In genomic region chr16:57628008-57628781, GRCh38 we compare ENCODE assay signal across 8 cellular contexts. TPM values are rescaled to one million over a fixed set of nuclear protein-coding genes. Genes with fewer than 3 reads are reported as not detected.
DNase-seq lines count a peak whose midpoint lies in the region; TF ChIP-seq lines count a peak whose summit lies in the region.

TSS of gene ADGRG1 (plus strand) at chr16:57628630. CDS start at chr16:57650288, 21,658 bp downstream.

- DNase-seq in DMS 273 (lab: John Stamatoyannopoulos, UW; ENCODE audit: unreplicated experiment) (peak; percentile 92), LHCN-M2 (ENCODE audit: low read depth) (peak; percentile 93), epithelial cell of proximal tubule (ENCODE audit: low read depth) (peak; percentile 87), midbrain (lab: John Stamatoyannopoulos, UW) (peak; percentile 77), spleen (no peak), DMS153 treated with DMSO at 0.1 percent for 48 hours (lab: John Stamatoyannopoulos, UW; ENCODE audit: unreplicated experiment) (no peak)
- peak; percentile 57 for DNase-seq in activated CD8-positive, alpha-beta memory T cell treated with anti-CD3 and anti-CD28 coated beads, Interleukin-2, amount 50 U/mL, for 4 hours
- peak; percentile 53 for DNase-seq in stimulated activated CD8-positive, alpha-beta memory T cell treated with anti-CD3 and anti-CD28 coated beads, Interleukin-4, amount 100 ng/mL, for 24 hours (ENCODE audit: low read depth)

- intact Hi-C loops in spleen (cut with DNase I; ENCODE audit: low total_unique reads), result no loop called here

- no peak for TF ChIP-seq POLR2A in spleen (IDR thresholded peaks at IDR 0.05)

- H3K4me3 ChIP-seq in epithelial cell of proximal tubule (ENCODE audit: low read depth, low read length) (peak within 1 kb of the TSS; percentile 84), spleen (peak within 1 kb of the TSS in 2 of 8 donors; percentile 1 to 33)

- 21 to 49% (median 33%) methylated on average over 15 to 32 of the region's 32 CpGs for WGBS in spleen, 5 donors

- TF ChIP-seq CTCF in epithelial cell of proximal tubule (conservative IDR thresholded peaks at IDR 0.05; ENCODE audit: low read depth, low read length) (no peak), spleen (IDR thresholded peaks at IDR 0.05 in 8 of 11, conservative IDR thresholded peaks at IDR 0.05 in 3 of 11) (no peak)

- H3K27ac ChIP-seq in spleen, result peak within 1 kb of the TSS in 2 of 8 donors; percentile 33 to 44

- H3K27me3 ChIP-seq in spleen (replicated peaks in 1 of 7), result peaks cover 0 to 63% (median 26%) of the 10 kb centered on the region in 7 donors

- H3K9me3 ChIP-seq in spleen, result no peaks in the 10 kb centered on the region

- H3K36me3 ChIP-seq in spleen, result no peaks in the 10 kb centered on the region

- H3K4me1 ChIP-seq in spleen, result peaks cover 0 to 11% (median 10%) of the 10 kb centered on the region in 6 donors

RNA-seq across cellular contexts. Expression of gene ADGRG1, which starts in this region (rescaled TPM):
- total RNA-seq in LHCN-M2 (2014; rRNA removed), result 1.3 and 5.5 TPM in 2 replicates
- polyA plus RNA-seq in LHCN-M2 (2012), result 2.2 TPM
- 33.9 and 101 TPM in 2 replicates for total RNA-seq in epithelial cell of proximal tubule
- 10 to 100 TPM in 4 of 7 donors, 1 to 10 TPM in 3; 6.9 to 23.7 (median 10.5) TPM for total RNA-seq in spleen
- 1 to 10 TPM; 1.0 to 2.7 (median 1.2) TPM for polyA plus RNA-seq in spleen

Comparison
In these comparisons a context has a peak if more than half of its experiments do, and no peak if none do; other contexts are left out.
1. DNase-seq: peak in DMS 273 (single experiment), LHCN-M2 (single experiment), activated CD8-positive, alpha-beta memory T cell treated with anti-CD3 and anti-CD28 coated beads, Interleukin-2, amount 50 U/mL, for 4 hours (single experiment), epithelial cell of proximal tubule (single experiment), midbrain (single experiment) and stimulated activated CD8-positive, alpha-beta memory T cell treated with anti-CD3 and anti-CD28 coated beads, Interleukin-4, amount 100 ng/mL, for 24 hours (single experiment); none in spleen (single experiment) and DMS153 treated with DMSO at 0.1 percent for 48 hours (single experiment).